15 cellular contexts compared by ENCODE assay signal in genomic region chr4:80253510-80253909, GRCh38. TPM values are rescaled to one million over a fixed set of nuclear protein-coding genes. Genes with fewer than 3 reads are reported as not detected.
"Had no signal": no experiment of that assay in that cellular context is flagged by ENCODE, and none has a peak within 500 bp of the region (broad histone marks: within the 10 kb centered on the region; RNA-seq: fewer than 3 reads in every experiment).

No MANE protein-coding gene starts in this region.

- ATAC-seq: left cardiac atrium; naive thymus-derived CD4-positive, alpha-beta T cell had no signal

- H3K36me3 ChIP-seq: esophagus muscularis mucosa, neutrophil, uterus had no signal

- H3K4me2 ChIP-seq: smooth muscle cell had no signal

- H3K4me3 ChIP-seq: esophagus muscularis mucosa, lung, smooth muscle cell, uterus had no signal

- H3K27ac ChIP-seq: esophagus muscularis mucosa, neutrophil, uterus had no signal

- H3K27me3 ChIP-seq: uterus had no signal

- DNase-seq: activated CD4-positive, alpha-beta T cell treated with anti-CD3 and anti-CD28 coated beads, Interleukin-2, amount 10 ng/mL, durations not matched to agents 24 days and 14 days; activated naive CD4-positive, alpha-beta T cell treated with anti-CD3 and anti-CD28 coated beads, Interleukin-2, amount 10 ng/mL, durations not matched to agents 7 days and 5 days; activated T-cell treated with anti-CD3 and anti-CD28 coated beads for 4 hours; caudate nucleus; immature natural killer cell; left cardiac atrium; naive thymus-derived CD4-positive, alpha-beta T cell; posterior cingulate gyrus; T-helper 9 cell; uterus had no signal

- H3K9me3 ChIP-seq: esophagus muscularis mucosa, neutrophil, uterus had no signal

- H3K4me1 ChIP-seq: esophagus muscularis mucosa, uterus had no signal

RNA-seq across cellular contexts. Expression of gene FGF5, which starts 13.0 kb away (rescaled TPM):
- total RNA-seq: activated CD4-positive, alpha-beta T cell treated with anti-CD3 and anti-CD28 coated beads, Interleukin-2, amount 10 ng/mL, durations not matched to agents 24 days and 14 days; activated CD8-positive, alpha-beta memory T cell treated with anti-CD3 and anti-CD28 coated beads for 36 hours; left cardiac atrium; smooth muscle cell had no signal
- polyA plus RNA-seq: immature natural killer cell; lung; naive thymus-derived CD4-positive, alpha-beta T cell; smooth muscle cell had no signal
